23 cellular contexts compared by ENCODE assay signal in the genomic region with DNA sequence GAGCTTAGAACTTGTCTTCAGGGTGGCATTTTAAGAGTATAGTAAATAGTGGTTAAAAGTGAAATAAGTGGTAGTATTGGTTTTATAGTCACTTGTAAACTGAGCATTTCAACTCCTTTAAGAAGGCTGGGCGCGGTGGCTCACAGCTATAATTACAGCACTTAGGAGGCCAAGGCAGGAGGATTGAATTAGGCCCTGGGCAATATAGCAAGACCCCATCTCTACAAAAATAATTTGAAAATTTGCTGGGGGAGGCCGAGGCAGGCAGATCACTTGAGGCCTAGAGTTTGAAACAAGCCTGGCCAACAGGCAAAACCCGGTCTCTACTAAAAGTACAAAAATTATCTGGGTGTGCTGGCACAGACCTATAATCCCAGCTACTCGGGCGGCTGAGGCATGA.
DNase-seq lines count a peak whose midpoint lies in the region; ATAC-seq and TF ChIP-seq lines count a peak whose summit lies in the region.
"Had no signal": no experiment of that assay in that cellular context is flagged by ENCODE, and none has a peak within 500 bp of the region (broad histone marks: within the 10 kb centered on the region; RNA-seq: fewer than 3 reads in every experiment).

No MANE protein-coding gene starts in this region.

- no peak overlapping the region for H2BK12ac ChIP-seq in trophoblast cell (ENCODE audit: low read length)

- peak overlapping the region; percentile 59 for H3K18ac ChIP-seq in trophoblast cell (ENCODE audit: low read length)

- no peak overlapping the region for H3K23ac ChIP-seq in trophoblast cell (ENCODE audit: low read length)

- CTCF ChIA-PET in CD8-positive, alpha-beta T cell (lab: Charles Lee), result interaction anchor here (0.9 to 1.7 kb wide), 2 partner anchors 16 to 220 kb away, joined by 3 to 5 read pairs; no protein-coding TSS in a partner anchor
- CTCF ChIA-PET in activated CD4-positive, alpha-beta T cell treated with anti-CD3 and anti-CD28 coated beads, Interleukin-2, amount 10 ng/mL, durations not matched to agents 7 days and 5 days (lab: Charles Lee), result no interaction called here

- H3K9me3 Mint-ChIP-seq in activated naive CD4-positive, alpha-beta T cell treated with anti-CD3 and anti-CD28 coated beads, Interleukin-2, amount 50 U/mL, for 72 hours, result no peaks in the 10 kb centered on the region
- no peaks in the 10 kb centered on the region for H3K9me3 Mint-ChIP-seq in CD8-positive, alpha-beta T cell
- no peaks in the 10 kb centered on the region for H3K9me3 Mint-ChIP-seq in central memory CD8-positive, alpha-beta T cell
- H3K9me3 Mint-ChIP-seq in activated CD4-positive, alpha-beta T cell treated with anti-CD3 and anti-CD28 coated beads, Interleukin-2, amount 10 ng/mL, durations not matched to agents 7 days and 5 days, result no peaks in the 10 kb centered on the region
- H3K9me3 Mint-ChIP-seq: CD14-positive monocyte, H9 had no signal

- H3K4me3 Mint-ChIP-seq in CD8-positive, alpha-beta T cell, result no peak overlapping the region
- H3K4me3 Mint-ChIP-seq in central memory CD8-positive, alpha-beta T cell, result no peak overlapping the region
- H3K4me3 Mint-ChIP-seq in activated CD4-positive, alpha-beta T cell treated with anti-CD3 and anti-CD28 coated beads, Interleukin-2, amount 10 ng/mL, durations not matched to agents 7 days and 5 days, result no peak overlapping the region
- H3K4me3 Mint-ChIP-seq: CD14-positive monocyte, H9 had no signal

- no peak overlapping the region for H3K4me3 ChIP-seq in CD8-positive, alpha-beta T cell (ENCODE audit: low read depth, low read length)
- no peak overlapping the region for H3K4me3 ChIP-seq in trophoblast cell (ENCODE audit: low read depth, low read length)
- H3K4me3 ChIP-seq: GM12878 had no signal

- no peaks in the 10 kb centered on the region for H3K79me1 ChIP-seq in trophoblast cell (ENCODE audit: low read length)

- H3K27ac Mint-ChIP-seq in activated naive CD4-positive, alpha-beta T cell treated with anti-CD3 and anti-CD28 coated beads, Interleukin-2, amount 50 U/mL, for 72 hours, result peak overlapping the region; percentile 36 to 77
- peak overlapping the region; percentile 37 for H3K27ac Mint-ChIP-seq in CD8-positive, alpha-beta T cell
- peak overlapping the region; percentile 44 for H3K27ac Mint-ChIP-seq in central memory CD8-positive, alpha-beta T cell (ENCODE audit: low read depth)
- no peak overlapping the region for H3K27ac Mint-ChIP-seq in activated CD4-positive, alpha-beta T cell treated with anti-CD3 and anti-CD28 coated beads, Interleukin-2, amount 10 ng/mL, durations not matched to agents 7 days and 5 days

- no peak overlapping the region for H3K4ac ChIP-seq in trophoblast cell (ENCODE audit: low read depth, low read length)

- H3K4me1 ChIP-seq in CD8-positive, alpha-beta T cell (ENCODE audit: insufficient read depth, low read length), result no peaks in the 10 kb centered on the region
- no peaks in the 10 kb centered on the region for H3K4me1 ChIP-seq in trophoblast cell (ENCODE audit: control insufficient read depth in 1 of 2, insufficient read depth in 2 of 2, low read length in 2 of 2)
- H3K4me1 ChIP-seq: Caco-2 had no signal

- no peak overlapping the region for H4K12ac ChIP-seq in trophoblast cell (ENCODE audit: low read depth, low read length)

- ATAC-seq in activated naive CD4-positive, alpha-beta T cell treated with anti-CD3 and anti-CD28 coated beads, Interleukin-2, amount 50 U/mL, for 72 hours, result no peak
- ATAC-seq in CD8-positive, alpha-beta T cell, result no peak
- no peak for ATAC-seq in central memory CD8-positive, alpha-beta T cell (replicated peaks; ENCODE audit: extremely low read depth, poor library complexity, severe bottlenecking)
- ATAC-seq in HG03025 (IDR thresholded peaks at IDR 0.05; ENCODE audit: low FRiP score, unreplicated experiment), result no peak
- ATAC-seq: GM12878, Panc1 had no signal

- peaks cover 54% of the 10 kb centered on the region for H3K36me3 ChIP-seq in CD8-positive, alpha-beta T cell (ENCODE audit: insufficient read depth, low read length)
- H3K36me3 ChIP-seq in trophoblast cell (ENCODE audit: control insufficient read depth in 1 of 2, insufficient read depth in 2 of 2, low read length in 2 of 2), result peaks cover 19 to 34% of the 10 kb centered on the region in 2 experiments

- DNase-seq in activated naive CD4-positive, alpha-beta T cell treated with anti-CD3 and anti-CD28 coated beads, Interleukin-2, amount 50 U/mL, for 72 hours (ENCODE audit: low spot score in 2 of 2), result no peak
- DNase-seq in activated naive CD4-positive, alpha-beta T cell treated with anti-CD3 and anti-CD28 coated beads, Interleukin-2, amount 50 U/mL, for 16 hours, result no peak
- no peak for DNase-seq in CD8-positive, alpha-beta T cell
- no peak for DNase-seq in central memory CD8-positive, alpha-beta T cell (ENCODE audit: low spot score in 2 of 2)
- DNase-seq in trophoblast cell (no peak), iPS-NIHi7 (ENCODE audit: extremely low spot score) (no peak)
- DNase-seq in activated CD4-positive, alpha-beta T cell treated with anti-CD3 and anti-CD28 coated beads, Interleukin-2, amount 10 ng/mL, durations not matched to agents 7 days and 5 days, result no peak
- DNase-seq: Caco-2, DMS 273 treated with DMSO at 0.1 percent for 48 hours, DMS79 treated with DMSO at 0.1 percent for 48 hours, H9, NCI-H1105 treated with DMSO at 0.1 percent for 48 hours, NCI-H1694, NCI-H2081, NCI-H2171, NCI-H524 treated with DMSO at 0.1 percent for 48 hours, NCI-H82, SIG-M5 had no signal

- H3K14ac ChIP-seq in trophoblast cell (ENCODE audit: low read length), result no peak overlapping the region

- peaks cover 16% of the 10 kb centered on the region for H3K4me1 Mint-ChIP-seq in CD8-positive, alpha-beta T cell (ENCODE audit: low read depth)
- H3K4me1 Mint-ChIP-seq in central memory CD8-positive, alpha-beta T cell, result peaks cover 26% of the 10 kb centered on the region
- H3K4me1 Mint-ChIP-seq in activated CD4-positive, alpha-beta T cell treated with anti-CD3 and anti-CD28 coated beads, Interleukin-2, amount 10 ng/mL, durations not matched to agents 7 days and 5 days, result peaks cover 17% of the 10 kb centered on the region
- H3K4me1 Mint-ChIP-seq: CD14-positive monocyte, H9 had no signal

- no peak overlapping the region for H2BK120ac ChIP-seq in trophoblast cell (ENCODE audit: insufficient read depth, low read length, poor library complexity)

- no peaks in the 10 kb centered on the region for H3K27me3 ChIP-seq in CD8-positive, alpha-beta T cell (ENCODE audit: insufficient read depth, low read length)
- no peaks in the 10 kb centered on the region for H3K27me3 ChIP-seq in trophoblast cell (ENCODE audit: insufficient read depth, low read length)

- H3K27ac ChIP-seq in CD8-positive, alpha-beta T cell (ENCODE audit: low read depth, low read length), result no peak overlapping the region
- no peak overlapping the region for H3K27ac ChIP-seq in trophoblast cell (ENCODE audit: low read depth, low read length)
- H3K27ac ChIP-seq: KMS-11 had no signal

- intact Hi-C loops in CD8-positive, alpha-beta T cell (cut with DNase I, micrococcal nuclease), result loop anchor here in 1 of 2 experiments (2.0 kb wide), 1 partner anchor 18 kb away; no protein-coding TSS in a partner anchor

- H3K9me3 ChIP-seq in CD8-positive, alpha-beta T cell (ENCODE audit: low read length), result no peaks in the 10 kb centered on the region
- H3K9me3 ChIP-seq in trophoblast cell (ENCODE audit: insufficient read depth, low read depth, low read length), result no peaks in the 10 kb centered on the region
- H3K9me3 ChIP-seq: Caco-2 had no signal

- POLR2A ChIA-PET in CD8-positive, alpha-beta T cell (lab: Charles Lee), result no interaction called here
- POLR2A ChIA-PET in activated CD4-positive, alpha-beta T cell treated with anti-CD3 and anti-CD28 coated beads, Interleukin-2, amount 10 ng/mL, durations not matched to agents 7 days and 5 days (lab: Charles Lee), result no interaction called here

- H3K79me2 ChIP-seq in trophoblast cell (ENCODE audit: control insufficient read depth, insufficient read depth, low read length, poor library complexity), result peaks cover 2% of the 10 kb centered on the region

- H2AK5ac ChIP-seq in trophoblast cell (ENCODE audit: low read length), result no peak overlapping the region

- WGBS in trophoblast cell (ENCODE audit: extremely low coverage, insufficient coverage, insufficient read length), result no CpG with 5 or more reads among the region's 6 CpGs

- no peak overlapping the region for H4K8ac ChIP-seq in trophoblast cell (ENCODE audit: low read depth, low read length)

- no peak for TF ChIP-seq CTCF in CD8-positive, alpha-beta T cell (IDR thresholded peaks at IDR 0.05)

- H4K91ac ChIP-seq in trophoblast cell (ENCODE audit: low read depth, low read length), result no peak overlapping the region

- H3K9ac ChIP-seq in trophoblast cell (ENCODE audit: low read length), result no peak overlapping the region
- H3K9ac ChIP-seq: KMS-11 had no signal

- H2AFZ ChIP-seq in trophoblast cell (ENCODE audit: insufficient read depth, low read length, poor library complexity), result no peak overlapping the region

- H3K27me3 Mint-ChIP-seq in CD8-positive, alpha-beta T cell (ENCODE audit: low read depth), result no peaks in the 10 kb centered on the region
- H3K27me3 Mint-ChIP-seq in central memory CD8-positive, alpha-beta T cell, result no peaks in the 10 kb centered on the region
- H3K27me3 Mint-ChIP-seq in activated CD4-positive, alpha-beta T cell treated with anti-CD3 and anti-CD28 coated beads, Interleukin-2, amount 10 ng/mL, durations not matched to agents 7 days and 5 days, result no peaks in the 10 kb centered on the region

- no peak overlapping the region for H3K4me2 ChIP-seq in trophoblast cell (ENCODE audit: low read length)
- H3K4me2 ChIP-seq: KMS-11 had no signal

- H2BK5ac ChIP-seq in trophoblast cell (ENCODE audit: low read depth, low read length, poor library complexity), result no peak overlapping the region

- peaks cover 20 to 40% of the 10 kb centered on the region in 2 donors for H3K36me3 Mint-ChIP-seq in activated naive CD4-positive, alpha-beta T cell treated with anti-CD3 and anti-CD28 coated beads, Interleukin-2, amount 50 U/mL, for 72 hours
- H3K36me3 Mint-ChIP-seq in CD8-positive, alpha-beta T cell, result peaks cover 87% of the 10 kb centered on the region
- peaks cover 78% of the 10 kb centered on the region for H3K36me3 Mint-ChIP-seq in central memory CD8-positive, alpha-beta T cell (ENCODE audit: insufficient read depth)
- H3K36me3 Mint-ChIP-seq in activated CD4-positive, alpha-beta T cell treated with anti-CD3 and anti-CD28 coated beads, Interleukin-2, amount 10 ng/mL, durations not matched to agents 7 days and 5 days (ENCODE audit: low read depth), result peaks cover 67% of the 10 kb centered on the region
